Comparison of ENCODE assay signal across 17 cellular contexts in the genomic region with DNA sequence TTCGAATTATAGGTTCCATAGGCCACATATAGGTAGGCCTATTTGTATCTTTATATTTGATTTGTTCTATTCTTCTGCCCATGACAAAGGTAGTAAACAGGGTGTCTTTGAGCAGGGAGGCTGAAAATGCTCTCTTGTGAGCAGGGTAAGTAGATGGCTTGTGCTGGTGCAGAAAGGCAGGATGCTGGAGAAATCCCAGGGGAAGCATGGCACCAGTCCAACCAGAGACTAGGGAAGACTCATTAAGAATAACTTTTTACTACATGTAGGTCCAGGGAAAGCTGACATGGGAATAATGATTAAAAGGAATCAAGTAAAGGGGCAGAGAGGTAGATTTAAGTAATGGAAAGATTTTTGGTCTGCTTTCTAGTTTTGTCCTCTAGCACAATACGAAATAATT.
DNase-seq lines count a peak whose midpoint lies in the region; ATAC-seq and TF ChIP-seq lines count a peak whose summit lies in the region.
"Had no signal": no experiment of that assay in that cellular context is flagged by ENCODE, and none has a peak within 500 bp of the region (broad histone marks: within the 10 kb centered on the region; RNA-seq: fewer than 3 reads in every experiment).

No MANE protein-coding gene starts in this region.

- no peak overlapping the region for H3K27ac Mint-ChIP-seq in mesothelial cell of epicardium
- H3K27ac Mint-ChIP-seq: CD8-positive, alpha-beta T cell; GM23338; H9 had no signal

- peaks cover 22% of the 10 kb centered on the region for H3K27me3 Mint-ChIP-seq in mesothelial cell of epicardium (ENCODE audit: low read depth)

- no peaks in the 10 kb centered on the region for H3K36me3 Mint-ChIP-seq in mesothelial cell of epicardium
- H3K36me3 Mint-ChIP-seq: CD4-positive, CD25-positive, alpha-beta regulatory T cell; CD8-positive, alpha-beta T cell had no signal

- no peaks in the 10 kb centered on the region for H3K9me3 ChIP-seq in BE2C
- no peaks in the 10 kb centered on the region for H3K9me3 ChIP-seq in SK-N-MC (ENCODE audit: low read depth, low read length)
- H3K9me3 ChIP-seq: Caco-2 had no signal

- DNase-seq in Right ventricle myocardium inferior (ENCODE audit: missing footprints) (peak; percentile 15), cardiac septum (ENCODE audit: low spot score) (no peak), BE2C (peak; percentile 12), SK-N-MC (ENCODE audit: low read depth, low spot score) (peak; percentile 28), mesothelial cell of epicardium (ENCODE audit: low spot score in 2 of 2, unreplicated experiment in 2 of 2) (no peak)
- no peak for DNase-seq in stimulated activated CD4-positive, alpha-beta T cell treated with anti-CD3 and anti-CD28 coated beads, Interleukin-4, amount 100 ng/mL, for 24 hours
- DNase-seq: Caco-2; CD4-positive, CD25-positive, alpha-beta regulatory T cell; CD8-positive, alpha-beta T cell; DMS53; DMS79 treated with DMSO at 0.1 percent for 48 hours; GF-D8; H9 had no signal

- no peaks in the 10 kb centered on the region; the same call in 1 of the 2 replicates for H3K27me3 ChIP-seq in BE2C
- H3K27me3 ChIP-seq: BLaER1 had no signal

- H3K9ac ChIP-seq in SK-N-MC (ENCODE audit: insufficient read length) = no peak overlapping the region
- H3K9ac ChIP-seq: BLaER1 had no signal

- H3K4me3 Mint-ChIP-seq in mesothelial cell of epicardium = no peak overlapping the region
- H3K4me3 Mint-ChIP-seq: CD4-positive, CD25-positive, alpha-beta regulatory T cell; CD8-positive, alpha-beta T cell; GM23338; H9 had no signal

- ATAC-seq in Right ventricle myocardium inferior = no peak
- ATAC-seq: CD8-positive, alpha-beta T cell; GM23338; HCT116 had no signal

- H3K27ac ChIP-seq in SK-N-MC = no peak overlapping the region
- H3K27ac ChIP-seq: BLaER1, C4-2B had no signal

- no peak for TF ChIP-seq CTCF in BE2C (IDR thresholded peaks at IDR 0.05; ENCODE audit: low read depth, low read length)
- no peak for TF ChIP-seq CTCF in mesothelial cell of epicardium (IDR thresholded peaks at IDR 0.05; ENCODE audit: unreplicated experiment)

- peaks cover 4% of the 10 kb centered on the region for H3K4me1 Mint-ChIP-seq in mesothelial cell of epicardium
- H3K4me1 Mint-ChIP-seq: CD4-positive, CD25-positive, alpha-beta regulatory T cell had no signal

- H3K36me3 ChIP-seq in BE2C (no peaks in the 10 kb centered on the region), SK-N-MC (ENCODE audit: insufficient read depth, low read length) (no peaks in the 10 kb centered on the region)
- H3K36me3 ChIP-seq: BLaER1 had no signal

- intact Hi-C loops in Right ventricle myocardium inferior (cut with DNase I) = no loop called here
- intact Hi-C loops in cardiac septum (cut with DNase I) = no loop called here

- H3K9me3 Mint-ChIP-seq in mesothelial cell of epicardium = peaks cover 16% of the 10 kb centered on the region

- no peaks in the 10 kb centered on the region for H3K4me1 ChIP-seq in BE2C
- H3K4me1 ChIP-seq: BLaER1, Caco-2 had no signal

- no peak overlapping the region for H3K4me3 ChIP-seq in BE2C (ENCODE audit: low read depth, low read length)
- H3K4me3 ChIP-seq in SK-N-MC = no peak overlapping the region
- H3K4me3 ChIP-seq: BLaER1, GM23338 had no signal

Comparison
In these comparisons a context has a peak if more than half of its experiments do, and no peak if none do; other contexts are left out.
1. DNase-seq: peak in Right ventricle myocardium inferior (single experiment), BE2C (single experiment) and SK-N-MC (single experiment); none in cardiac septum (single experiment), stimulated activated CD4-positive, alpha-beta T cell treated with anti-CD3 and anti-CD28 coated beads, Interleukin-4, amount 100 ng/mL, for 24 hours (single experiment) and mesothelial cell of epicardium (0 of 2).